Comparison of ENCODE assay signal across 1 cellular context in genomic region chr2:233183869-233184418, GRCh38.
A peak's percentile ranks its signal among the peaks of the same experiment; 100 is the strongest.
TF ChIP-seq lines count a peak whose summit lies in the region.

No MANE protein-coding gene starts in this region.

TF ChIP-seq in HepG2, 621 proteins besides CTCF, POLR2A, EP300 and RAD21:
- no peak for TF ChIP-seq ZSCAN5A (CRISPR knock-in tag; IDR thresholded peaks at IDR 0.05; ENCODE audit: borderline replicate concordance)
- TF ChIP-seq DBP (CRISPR knock-in tag; IDR thresholded peaks at IDR 0.05; ENCODE audit: not compliant biosample characterization), result no peak
- no peak for TF ChIP-seq MLX (CRISPR knock-in tag; IDR thresholded peaks at IDR 0.05)
- TF ChIP-seq ZNF33B (CRISPR knock-in tag; IDR thresholded peaks at IDR 0.05), result no peak
- peak; percentile 56; the same call in 1 of the 2 replicates for TF ChIP-seq ESRRA (CRISPR knock-in tag; IDR thresholded peaks at IDR 0.05; ENCODE audit: low read depth)
- TF ChIP-seq CHD4 (IDR thresholded peaks at IDR 0.05; ENCODE audit: borderline replicate concordance, low read length), result no peak
- TF ChIP-seq YEATS4 (CRISPR knock-in tag; IDR thresholded peaks at IDR 0.05; ENCODE audit: borderline replicate concordance), result no peak; the same call in 1 of the 2 replicates
- TF ChIP-seq SOX6 (IDR thresholded peaks at IDR 0.05), result no peak
- TF ChIP-seq SOX6 (CRISPR knock-in tag; IDR thresholded peaks at IDR 0.05), result peak; percentile 78
- peak; percentile 84 for TF ChIP-seq HNF4G (IDR thresholded peaks at IDR 0.05; ENCODE audit: borderline replicate concordance, low read depth, low read length)
- no peak for TF ChIP-seq HNF4G (CRISPR knock-in tag; IDR thresholded peaks at IDR 0.05; ENCODE audit: borderline replicate concordance, low read depth)
- TF ChIP-seq TCF7 (IDR thresholded peaks at IDR 0.05; ENCODE audit: low read depth), result peak; percentile 17; the same call in 1 of the 2 replicates
- TF ChIP-seq ZNF572 (CRISPR knock-in tag; IDR thresholded peaks at IDR 0.05), result 0 out of 2 replicates have a peak, but pooled peaks have one; percentile 66
- no peak for TF ChIP-seq HCFC1 (IDR thresholded peaks at IDR 0.05; ENCODE audit: low read depth, low read length)
- TF ChIP-seq ZC3H13 (CRISPR knock-in tag; IDR thresholded peaks at IDR 0.05), result no peak
- no peak for TF ChIP-seq ZNF775 (CRISPR knock-in tag; IDR thresholded peaks at IDR 0.05; ENCODE audit: borderline replicate concordance)
- TF ChIP-seq HNRNPH1 (optimal IDR thresholded peaks at IDR 0.05; ENCODE audit: low read depth, low read length), result no peak
- no peak for TF ChIP-seq SRSF1 (optimal IDR thresholded peaks at IDR 0.05; ENCODE audit: low read depth, low read length)
- peak; percentile 11; the same call in 1 of the 2 replicates for TF ChIP-seq CREM (IDR thresholded peaks at IDR 0.05)
- no peak for TF ChIP-seq CREM (CRISPR knock-in tag; IDR thresholded peaks at IDR 0.05)
- 0 out of 2 replicates have a peak, but pooled peaks have one; percentile 55 for TF ChIP-seq PRDM15 (CRISPR knock-in tag; IDR thresholded peaks at IDR 0.05)
- TF ChIP-seq SAP130 (CRISPR knock-in tag; IDR thresholded peaks at IDR 0.05; ENCODE audit: low read depth), result no peak
- peak; percentile 50; the same call in 1 of the 2 replicates for TF ChIP-seq SOX5 (CRISPR knock-in tag; IDR thresholded peaks at IDR 0.05; ENCODE audit: borderline replicate concordance)
- 0 out of 2 replicates have a peak, but pooled peaks have one; percentile 10 for TF ChIP-seq RARA (CRISPR knock-in tag; IDR thresholded peaks at IDR 0.05)
- peak; percentile 48; the same call in 1 of the 2 replicates for TF ChIP-seq GATAD2A (CRISPR knock-in tag; IDR thresholded peaks at IDR 0.05)
- TF ChIP-seq NONO (IDR thresholded peaks at IDR 0.05), result no peak
- TF ChIP-seq NONO (CRISPR knock-in tag; conservative IDR thresholded peaks at IDR 0.05), result 0 out of 2 replicates have a peak, but pooled peaks have one; percentile 50
- TF ChIP-seq ZNF547 (CRISPR knock-in tag; IDR thresholded peaks at IDR 0.05), result no peak
- peak; percentile 21; the same call in 1 of the 2 replicates for TF ChIP-seq TBX2 (CRISPR knock-in tag; IDR thresholded peaks at IDR 0.05; ENCODE audit: borderline replicate concordance)
- TF ChIP-seq PAXIP1 (CRISPR knock-in tag; conservative IDR thresholded peaks at IDR 0.05), result peak; percentile 70; the same call in 1 of the 2 replicates
- peak; percentile 97 for TF ChIP-seq CEBPB (IDR thresholded peaks at IDR 0.05; ENCODE audit: borderline replicate concordance, low read depth, low read length)
- peak; percentile 79; the same call in 1 of the 2 replicates for TF ChIP-seq ONECUT2 (CRISPR knock-in tag; IDR thresholded peaks at IDR 0.05)
- TF ChIP-seq DPF2 (CRISPR knock-in tag; IDR thresholded peaks at IDR 0.05; ENCODE audit: borderline replicate concordance, low read depth), result peak; percentile 63; the same call in 1 of the 2 replicates
- no peak for TF ChIP-seq ZNF143 (CRISPR knock-in tag; IDR thresholded peaks at IDR 0.05)
- TF ChIP-seq ZNF230 (CRISPR knock-in tag; IDR thresholded peaks at IDR 0.05), result no peak
- TF ChIP-seq SALL1 (CRISPR knock-in tag; IDR thresholded peaks at IDR 0.05), result peak; percentile 46
- peak; percentile 70; the same call in 1 of the 2 replicates for TF ChIP-seq MIXL1 (CRISPR knock-in tag; IDR thresholded peaks at IDR 0.05)
- TF ChIP-seq CSRNP1 (CRISPR knock-in tag; IDR thresholded peaks at IDR 0.05), result no peak
- TF ChIP-seq ZNF556 (CRISPR knock-in tag; IDR thresholded peaks at IDR 0.05; ENCODE audit: borderline replicate concordance), result 0 out of 2 replicates have a peak, but pooled peaks have one; percentile 45
- TF ChIP-seq ZNF768 (CRISPR knock-in tag; IDR thresholded peaks at IDR 0.05), result peak; percentile 45; the same call in 1 of the 2 replicates
- TF ChIP-seq CEBPG (CRISPR knock-in tag; IDR thresholded peaks at IDR 0.05), result peak; percentile 94
- TF ChIP-seq ZNF550 (CRISPR knock-in tag; IDR thresholded peaks at IDR 0.05; ENCODE audit: borderline replicate concordance), result no peak
- peak; percentile 60 for TF ChIP-seq REPIN1 (CRISPR knock-in tag; IDR thresholded peaks at IDR 0.05; ENCODE audit: borderline replicate concordance, low read depth)
- TF ChIP-seq HNF4A (CRISPR knock-in tag; IDR thresholded peaks at IDR 0.05), result peak; percentile 86
- peak; percentile 41; the same call in 1 of the 2 replicates for TF ChIP-seq ZNF331 (CRISPR knock-in tag; IDR thresholded peaks at IDR 0.05)
- TF ChIP-seq NR2F6 (IDR thresholded peaks at IDR 0.05), result 0 out of 2 replicates have a peak, but pooled peaks have one; percentile 21
- TF ChIP-seq NR2F6 (CRISPR knock-in tag; IDR thresholded peaks at IDR 0.05), result no peak
- TF ChIP-seq MAZ (IDR thresholded peaks at IDR 0.05; ENCODE audit: borderline replicate concordance, low read depth, low read length), result no peak
- peak; percentile 52; the same call in 1 of the 2 replicates for TF ChIP-seq MAZ (CRISPR knock-in tag; IDR thresholded peaks at IDR 0.05; ENCODE audit: low read depth)
- TF ChIP-seq ZSCAN22 (CRISPR knock-in tag; IDR thresholded peaks at IDR 0.05), result no peak
- TF ChIP-seq ZNF598 (CRISPR knock-in tag; IDR thresholded peaks at IDR 0.05; ENCODE audit: borderline replicate concordance), result no peak
